Comparison of ENCODE assay signal across 18 cellular contexts in genomic region chr1:181111559-181111958, GRCh38. TPM values are rescaled to one million over a fixed set of nuclear protein-coding genes. Genes with fewer than 3 reads are reported as not detected.
DNase-seq lines count a peak whose midpoint lies in the region; ATAC-seq, FAIRE-seq and TF ChIP-seq lines count a peak whose summit lies in the region.
"Had no signal": no experiment of that assay in that cellular context is flagged by ENCODE, and none has a peak within 500 bp of the region (broad histone marks: within the 10 kb centered on the region; RNA-seq: fewer than 3 reads in every experiment).

No MANE protein-coding gene starts in this region.

- H3K27ac Mint-ChIP-seq in HFFc6 (peak overlapping the region; percentile 92), brain (peak overlapping the region in 3 of 5 experiments; percentile 87 to 92 (median 92))
- H3K27ac Mint-ChIP-seq in stimulated activated naive B cell treated with anti-CD40 and anti-IgM and Interleukin-4, amounts not matched to agents 10 μg/mL and 1 μg/mL and 100 μg/mL, for 72 hours = peak overlapping the region; percentile 20
- H3K27ac Mint-ChIP-seq: activated naive CD8-positive, alpha-beta T cell treated with anti-CD3 and anti-CD28 coated beads, Interleukin-2, amount 10 ng/mL, durations not matched to agents 7 days and 5 days; T-helper 1 cell treated with Interleukin-12 subunit alpha and Interleukin-12 subunit beta and Interleukin-4 antibody, amounts not matched to agents 30 μg/mL and 1 μg/mL, for 36 hours had no signal

- no peaks in the 10 kb centered on the region for H4K20me1 ChIP-seq in HepG2 (ENCODE audit: insufficient read depth, low read length)

- H3K27me3 Mint-ChIP-seq in HFFc6 (ENCODE audit: insufficient read depth) = peaks cover 6% of the 10 kb centered on the region; the same call in 1 of the 2 replicates
- peaks cover 4% of the 10 kb centered on the region for H3K27me3 Mint-ChIP-seq in brain
- no peaks in the 10 kb centered on the region for H3K27me3 Mint-ChIP-seq in stimulated activated naive B cell treated with anti-CD40 and anti-IgM and Interleukin-4, amounts not matched to agents 10 μg/mL and 1 μg/mL and 100 μg/mL, for 72 hours

- H3K27ac ChIP-seq in HepG2 (ENCODE audit: extremely low read length, insufficient read depth, low read length) = no peak overlapping the region
- H3K27ac ChIP-seq: C4-2B, ovary had no signal

- peaks cover 9% of the 10 kb centered on the region; the same call in 1 of the 2 replicates for H3K9me3 Mint-ChIP-seq in HFFc6
- peaks cover 0 to 4% (median 0%) of the 10 kb centered on the region in 5 experiments for H3K9me3 Mint-ChIP-seq in brain
- no peaks in the 10 kb centered on the region for H3K9me3 Mint-ChIP-seq in stimulated activated naive B cell treated with anti-CD40 and anti-IgM and Interleukin-4, amounts not matched to agents 10 μg/mL and 1 μg/mL and 100 μg/mL, for 72 hours
- H3K9me3 Mint-ChIP-seq: activated naive CD8-positive, alpha-beta T cell treated with anti-CD3 and anti-CD28 coated beads, Interleukin-2, amount 10 ng/mL, durations not matched to agents 7 days and 5 days; T-helper 1 cell treated with Interleukin-12 subunit alpha and Interleukin-12 subunit beta and Interleukin-4 antibody, amounts not matched to agents 30 μg/mL and 1 μg/mL, for 36 hours had no signal

- H3K36me3 Mint-ChIP-seq in HFFc6 (ENCODE audit: low read depth) = peaks cover 11% of the 10 kb centered on the region
- no peaks in the 10 kb centered on the region for H3K36me3 Mint-ChIP-seq in brain
- H3K36me3 Mint-ChIP-seq in stimulated activated naive B cell treated with anti-CD40 and anti-IgM and Interleukin-4, amounts not matched to agents 10 μg/mL and 1 μg/mL and 100 μg/mL, for 72 hours = no peaks in the 10 kb centered on the region
- H3K36me3 Mint-ChIP-seq: activated naive CD8-positive, alpha-beta T cell treated with anti-CD3 and anti-CD28 coated beads, Interleukin-2, amount 10 ng/mL, durations not matched to agents 7 days and 5 days had no signal

- no peak overlapping the region for H3K4me3 ChIP-seq in HepG2 (replicated peaks in 1 of 3; ENCODE audit: insufficient read depth in 1 of 3, low read depth in 2 of 3, low read length in 3 of 3)
- H3K4me3 ChIP-seq: ovary, Peyer's patch, tibial nerve had no signal

- no peak for TF ChIP-seq POLR2A in HepG2 (IDR thresholded peaks at IDR 0.05; ENCODE audit: insufficient read depth in 1 of 2, low read depth in 2 of 2, low read length in 2 of 2)

- no peaks in the 10 kb centered on the region for H3K79me2 ChIP-seq in HepG2 (ENCODE audit: insufficient read depth, low read length)

- no TSS peak for BruUV-seq in HepG2 (replicated peaks; lab: Mats Ljungman, UMichigan)

- FAIRE-seq in HepG2 (lab: Jason Lieb, UNC) = no peak
- FAIRE-seq: colon had no signal

- H3K36me3 ChIP-seq in HepG2 (replicated peaks in 1 of 2; ENCODE audit: control insufficient read depth in 1 of 2, insufficient read depth in 2 of 2, low read length in 2 of 2) = no peaks in the 10 kb centered on the region
- H3K36me3 ChIP-seq: ovary, Peyer's patch, tibial nerve had no signal

- no peak for TF ChIP-seq CTCF in HFFc6 (IDR thresholded peaks at IDR 0.05)
- TF ChIP-seq CTCF in brain (conservative IDR thresholded peaks at IDR 0.05) = no peak
- TF ChIP-seq CTCF in HepG2 (CRISPR knock-in tag; IDR thresholded peaks at IDR 0.05) = no peak

- no peak for DNase-seq in HFFc6
- DNase-seq in HepG2 (ENCODE audit: low spot score) = peak; percentile 13
- no peak for DNase-seq in stimulated activated naive B cell treated with anti-CD40 and anti-IgM and Interleukin-4, amounts not matched to agents 10 μg/mL and 1 μg/mL and 100 μg/mL, for 72 hours
- no peak for DNase-seq in stimulated activated CD4-positive, alpha-beta T cell treated with anti-CD3 and anti-CD28 coated beads, Interleukin-2, amount 100 ng/mL, for 24 hours
- DNase-seq: activated naive CD8-positive, alpha-beta T cell treated with anti-CD3 and anti-CD28 coated beads, Interleukin-2, amount 10 ng/mL, durations not matched to agents 7 days and 5 days; activated T-cell treated with anti-CD3 and anti-CD28 coated beads for 4 hours; NCI-H1105; NCI-H510A treated with DMSO at 0.1 percent for 48 hours; ovary; Peyer's patch had no signal

- CTCF ChIA-PET in HepG2 (lab: Yijun Ruan, JAX; ENCODE audit: low intra/inter-chr PET ratio, low total read pairs) = no interaction called here

- TF ChIP-seq EP300 in HepG2 (IDR thresholded peaks at IDR 0.05; ENCODE audit: low read depth in 2 of 2, low read length in 2 of 2) (no peak), HepG2 (CRISPR knock-in tag; IDR thresholded peaks at IDR 0.05; ENCODE audit: borderline replicate concordance) (no peak)

- no peak for ATAC-seq in HepG2
- no peak for ATAC-seq in stimulated activated naive B cell treated with anti-CD40 and anti-IgM and Interleukin-4, amounts not matched to agents 10 μg/mL and 1 μg/mL and 100 μg/mL, for 72 hours (replicated peaks)
- ATAC-seq in GM18861 (IDR thresholded peaks at IDR 0.05; ENCODE audit: unreplicated experiment) = no peak
- ATAC-seq in HG02870 (IDR thresholded peaks at IDR 0.05; ENCODE audit: unreplicated experiment) = no peak
- no peak for ATAC-seq in GM19395 (IDR thresholded peaks at IDR 0.05; ENCODE audit: unreplicated experiment)

- H3K27me3 ChIP-seq in HepG2 (ENCODE audit: control insufficient read depth in 1 of 2, insufficient read depth in 2 of 2, low read length in 2 of 2) = no peaks in the 10 kb centered on the region; a peak in 1 of 5 replicates
- H3K27me3 ChIP-seq: ovary, Peyer's patch, tibial nerve had no signal

- H3K4me2 ChIP-seq in HepG2 (ENCODE audit: low read depth, low read length) = no peak overlapping the region

- no peak overlapping the region; the same call in 1 of the 2 replicates for H3K4me3 Mint-ChIP-seq in HFFc6
- H3K4me3 Mint-ChIP-seq in brain = no peak overlapping the region
- H3K4me3 Mint-ChIP-seq in stimulated activated naive B cell treated with anti-CD40 and anti-IgM and Interleukin-4, amounts not matched to agents 10 μg/mL and 1 μg/mL and 100 μg/mL, for 72 hours = no peak overlapping the region
- H3K4me3 Mint-ChIP-seq: activated naive CD8-positive, alpha-beta T cell treated with anti-CD3 and anti-CD28 coated beads, Interleukin-2, amount 10 ng/mL, durations not matched to agents 7 days and 5 days; T-helper 1 cell treated with Interleukin-12 subunit alpha and Interleukin-12 subunit beta and Interleukin-4 antibody, amounts not matched to agents 30 μg/mL and 1 μg/mL, for 36 hours had no signal

- H3K9ac ChIP-seq in HepG2 (ENCODE audit: insufficient read depth, low read depth, low read length) = peak overlapping the region; percentile 5; the same call in 1 of the 2 replicates

- peaks cover 68% of the 10 kb centered on the region for H3K4me1 Mint-ChIP-seq in HFFc6 (ENCODE audit: low read depth)
- H3K4me1 Mint-ChIP-seq in brain = peaks cover 80% of the 10 kb centered on the region
- peaks cover 32 to 64% of the 10 kb centered on the region in 2 donors for H3K4me1 Mint-ChIP-seq in stimulated activated naive B cell treated with anti-CD40 and anti-IgM and Interleukin-4, amounts not matched to agents 10 μg/mL and 1 μg/mL and 100 μg/mL, for 72 hours

- WGBS in HepG2 (ENCODE audit: low lambda C conversion rate) = 83% methylated on average over 3 of the region's 3 CpGs

- intact Hi-C loops in HepG2 (cut with micrococcal nuclease; ENCODE audit: unreplicated experiment) = no loop called here

- in situ Hi-C loops in HepG2 (cut with HindIII; ENCODE audit: extremely low pct_ligation_motif_present, low pct_unique_long_range_greater_than_20kb) = no loop called here

- H3K9me3 ChIP-seq in HepG2 (ENCODE audit: low read length) = no peaks in the 10 kb centered on the region
- H3K9me3 ChIP-seq: ovary, Peyer's patch, tibial nerve had no signal

- TF ChIP-seq RAD21 in HepG2 (CRISPR knock-in tag; IDR thresholded peaks at IDR 0.05) = no peak

- POLR2A ChIA-PET in HepG2 (lab: Yijun Ruan, JAX) = interaction anchor here (1.2 kb wide), 1 partner anchor 21 kb away, joined by 5 read pairs; no protein-coding TSS in a partner anchor

- peaks cover 88% of the 10 kb centered on the region for H3K4me1 ChIP-seq in HepG2 (ENCODE audit: insufficient read depth, low read length)

- H2AFZ ChIP-seq in HepG2 (ENCODE audit: low read length) = no peak overlapping the region

TF ChIP-seq in HepG2, 621 proteins besides CTCF, POLR2A, EP300 and RAD21:
- no peak for TF ChIP-seq TARDBP (CRISPR knock-in tag; IDR thresholded peaks at IDR 0.05)
- peak; percentile 63; the same call in 1 of the 2 replicates for TF ChIP-seq ZKSCAN1 (IDR thresholded peaks at IDR 0.05; ENCODE audit: low read length)
TF ChIP-seq in HepG2: peak in this region for 1.

RNA-seq across cellular contexts. Expression of gene IER5, which starts 23.1 kb away (rescaled TPM):
- total RNA-seq in HFFc6 (2021; fragmentation: NEBNext Ultra II Directional; extraction: Animal tissue kit (Norgen Biotek cat#: 25700)) = 10 to 100 TPM; 35.7 to 49.1 (median 43.4) TPM
- polyA plus RNA-seq in brain (ENCODE audit: insufficient read depth, low read depth, low replicate concordance) = 12.4 TPM
- 3.0 and 3.5 TPM in 2 replicates for total RNA-seq in HepG2 (2016; rRNA removed; fragmentation: Illumina TruSeq; extraction: Trizol)
- total RNA-seq in HepG2 (2016; cell fraction: cytosol; rRNA removed; fragmentation: Illumina TruSeq; extraction: Trizol; ENCODE audit: low read depth) = 0.71 and 0.81 TPM in 2 replicates
- 2.3 and 3.4 TPM in 2 replicates for total RNA-seq in HepG2 (2016; cell fraction: insoluble cytoplasmic fraction; rRNA removed; fragmentation: Illumina TruSeq; extraction: Trizol)
- 2.1 and 2.2 TPM in 2 replicates for total RNA-seq in HepG2 (2016; cell fraction: membrane; rRNA removed; fragmentation: Illumina TruSeq; extraction: Trizol)
- 3.7 and 4.2 TPM in 2 replicates for total RNA-seq in HepG2 (2016; cell fraction: nucleus; rRNA removed; fragmentation: Illumina TruSeq; extraction: Trizol)
- polyA plus RNA-seq in HepG2 (2011; rRNA removed) = 2.5 and 3.1 TPM in 2 replicates
- polyA plus RNA-seq in HepG2 (2011; cell fraction: cytosol; rRNA removed) = 2.4 and 2.6 TPM in 2 replicates
- polyA plus RNA-seq in HepG2 (2011; cell fraction: nucleus; rRNA removed) = 4.5 and 4.9 TPM in 2 replicates
- polyA plus RNA-seq in HepG2 (2012) = 1.8 and 2.7 TPM in 2 replicates
- polyA plus RNA-seq in HepG2 (2016; cell fraction: cytosol; fragmentation: Illumina TruSeq; extraction: Trizol; ENCODE audit: low read depth) = 0.26 TPM in 2 replicates
- 1.9 TPM in 2 replicates for polyA plus RNA-seq in HepG2 (2016; cell fraction: insoluble cytoplasmic fraction; fragmentation: Illumina TruSeq; extraction: Trizol; ENCODE audit: low read depth)
- polyA plus RNA-seq in HepG2 (2016; cell fraction: membrane; fragmentation: Illumina TruSeq; extraction: Trizol; ENCODE audit: low read depth) = 0.66 and 0.70 TPM in 2 replicates
- polyA plus RNA-seq in HepG2 (2016; cell fraction: nucleus; fragmentation: Illumina TruSeq; extraction: Trizol; ENCODE audit: insufficient read depth, low read depth) = 3.4 and 3.9 TPM in 2 replicates
- polyA minus RNA-seq in HepG2 (2011; rRNA and poly(A)+ RNA removed; ENCODE audit: low replicate concordance) = 4.2 and 7.4 TPM in 2 replicates
- 2.6 TPM in 2 replicates for polyA minus RNA-seq in HepG2 (2011; cell fraction: cytosol; rRNA and poly(A)+ RNA removed)
- 5.2 and 7.2 TPM in 2 replicates for polyA minus RNA-seq in HepG2 (2011; cell fraction: nucleus; rRNA and poly(A)+ RNA removed)

Comparison
In these comparisons a context has a peak if more than half of its experiments do, and no peak if none do; other contexts are left out.
1. H3K27ac Mint-ChIP-seq: peak in every context shown above with its lines; median percentile 92 in HFFc6; 92 in brain; 20 in stimulated activated naive B cell treated with anti-CD40 and anti-IgM and Interleukin-4, amounts not matched to agents 10 μg/mL and 1 μg/mL and 100 μg/mL, for 72 hours.